ENCODE assay signal across 17 cellular contexts in genomic region chr19:29529646-29530548, GRCh38. TPM values are rescaled to one million over a fixed set of nuclear protein-coding genes. Genes with fewer than 3 reads are reported as not detected.
DNase-seq lines count a peak whose midpoint lies in the region; ATAC-seq, FAIRE-seq and TF ChIP-seq lines count a peak whose summit lies in the region.
"Had no signal": no experiment of that assay in that cellular context is flagged by ENCODE, and none has a peak within 500 bp of the region (broad histone marks: within the 10 kb centered on the region; RNA-seq: fewer than 3 reads in every experiment).

No MANE protein-coding gene starts in this region.

- H3K4me1 Mint-ChIP-seq in CD8-positive, alpha-beta T cell (ENCODE audit: low read depth) = peaks cover 22% of the 10 kb centered on the region
- peaks cover 19% of the 10 kb centered on the region for H3K4me1 Mint-ChIP-seq in GM23338
- peaks cover 23% of the 10 kb centered on the region for H3K4me1 Mint-ChIP-seq in nephron progenitor cell

- no peak for FAIRE-seq in H54 (lab: Jason Lieb, UNC)

- no peak for TF ChIP-seq POLR2A in H54 (IDR thresholded peaks at IDR 0.05; ENCODE audit: low read depth, low read length)

- H3K79me2 ChIP-seq in GM23338 (replicated peaks; ENCODE audit: insufficient read depth) = no peaks in the 10 kb centered on the region

- H3K4me3 ChIP-seq in CD8-positive, alpha-beta T cell (ENCODE audit: low read depth, low read length) = no peak overlapping the region
- H3K4me3 ChIP-seq in GM23338 (peak overlapping the region; percentile 84), coronary artery (peak overlapping the region; percentile 49)
- H3K4me3 ChIP-seq: ovary, SJSA1 had no signal

- no peak overlapping the region for H3K27ac Mint-ChIP-seq in CD8-positive, alpha-beta T cell
- H3K27ac Mint-ChIP-seq in GM23338 = no peak overlapping the region
- no peak overlapping the region for H3K27ac Mint-ChIP-seq in nephron progenitor cell
- H3K27ac Mint-ChIP-seq: activated naive CD4-positive, alpha-beta T cell treated with anti-CD3 and anti-CD28 coated beads, Interleukin-2, amount 50 U/mL, for 24 hours had no signal

- intact Hi-C loops in CD8-positive, alpha-beta T cell (cut with DNase I, micrococcal nuclease) = no loop called here

- H3K9me3 Mint-ChIP-seq in CD8-positive, alpha-beta T cell = no peaks in the 10 kb centered on the region
- H3K9me3 Mint-ChIP-seq in GM23338 (peaks cover 4% of the 10 kb centered on the region; the same call in 2 of the 3 replicates), nephron progenitor cell (peaks cover 4% of the 10 kb centered on the region)
- H3K9me3 Mint-ChIP-seq: activated naive CD4-positive, alpha-beta T cell treated with anti-CD3 and anti-CD28 coated beads, Interleukin-2, amount 50 U/mL, for 24 hours had no signal

- peaks cover 10% of the 10 kb centered on the region for H3K27me3 ChIP-seq in CD8-positive, alpha-beta T cell (ENCODE audit: insufficient read depth, low read length)
- H3K27me3 ChIP-seq in GM23338 (ENCODE audit: insufficient read depth) = peaks cover 69% of the 10 kb centered on the region
- H3K27me3 ChIP-seq: ovary had no signal

- H3K4me2 ChIP-seq in GM23338 = peak overlapping the region; percentile 93

- no peaks in the 10 kb centered on the region for H3K36me3 Mint-ChIP-seq in CD8-positive, alpha-beta T cell
- no peaks in the 10 kb centered on the region; the same call in 2 of the 3 replicates for H3K36me3 Mint-ChIP-seq in GM23338 (ENCODE audit: low read depth)
- H3K36me3 Mint-ChIP-seq in nephron progenitor cell (ENCODE audit: low read depth) = peaks cover 25% of the 10 kb centered on the region

- H3F3A ChIP-seq in GM23338 (replicated peaks; ENCODE audit: low read depth) = peaks cover 3% of the 10 kb centered on the region; the same call in 1 of the 2 replicates

- peaks cover 18% of the 10 kb centered on the region for H3K4me1 ChIP-seq in CD8-positive, alpha-beta T cell (ENCODE audit: insufficient read depth, low read length)
- peaks cover 7% of the 10 kb centered on the region for H3K4me1 ChIP-seq in GM23338 (ENCODE audit: insufficient read depth)
- H3K4me1 ChIP-seq: Caco-2, SJSA1 had no signal

- TF ChIP-seq CTCF in CD8-positive, alpha-beta T cell (IDR thresholded peaks at IDR 0.05) = no peak
- peak in 1 of 2 experiments; percentile 29; a peak in 1 of 4 replicates for TF ChIP-seq CTCF in GM23338 (conservative IDR thresholded peaks at IDR 0.05; ENCODE audit: low read depth in 2 of 2)
- TF ChIP-seq CTCF in coronary artery (IDR thresholded peaks at IDR 0.05) = no peak
- no peak for TF ChIP-seq CTCF in nephron progenitor cell (IDR thresholded peaks at IDR 0.05)

- H2AFZ ChIP-seq in GM23338 = peak overlapping the region; percentile 97

- H3K4me3 Mint-ChIP-seq in CD8-positive, alpha-beta T cell = peak overlapping the region; percentile 66
- H3K4me3 Mint-ChIP-seq in GM23338 (peak overlapping the region; percentile 74), nephron progenitor cell (peak overlapping the region; percentile 84)

- ATAC-seq in CD8-positive, alpha-beta T cell = no peak
- ATAC-seq in GM23338 (peak; percentile 26), GM21529 (IDR thresholded peaks at IDR 0.05; ENCODE audit: unreplicated experiment) (no peak)
- ATAC-seq: left colon had no signal

- CTCF ChIA-PET in CD8-positive, alpha-beta T cell (lab: Charles Lee) = no interaction called here

- DNase-seq in CD8-positive, alpha-beta T cell = no peak
- DNase-seq in GM23338 (ENCODE audit: low spot score) (peak; percentile 81), coronary artery (ENCODE audit: low spot score) (no peak), nephron progenitor cell (peak; percentile 69), kidney tubule cell (ENCODE audit: low spot score) (no peak), H54 (ENCODE audit: insufficient read length, low spot score) (no peak)
- DNase-seq: Caco-2; foreskin melanocyte; GOT3; left colon; NCI-H1436 treated with DMSO at 0.1 percent for 48 hours; stimulated activated CD4-positive, alpha-beta T cell treated with anti-CD3 and anti-CD28 coated beads, Interleukin-4, amount 100 ng/mL, for 24 hours had no signal

- peaks cover 44% of the 10 kb centered on the region for H3K27me3 Mint-ChIP-seq in CD8-positive, alpha-beta T cell (ENCODE audit: low read depth)
- H3K27me3 Mint-ChIP-seq in GM23338 (ENCODE audit: insufficient read depth, low read depth, poor library complexity) (peaks cover 56% of the 10 kb centered on the region), nephron progenitor cell (ENCODE audit: low read depth, poor library complexity) (peaks cover 84% of the 10 kb centered on the region)

- no peaks in the 10 kb centered on the region for H3K9me3 ChIP-seq in CD8-positive, alpha-beta T cell (ENCODE audit: low read length)
- H3K9me3 ChIP-seq: ovary had no signal

- no peaks in the 10 kb centered on the region; the same call in 1 of the 2 replicates for H4K20me1 ChIP-seq in GM23338 (replicated peaks; ENCODE audit: insufficient read depth)

- H3K9me2 ChIP-seq in GM23338 (ENCODE audit: insufficient read depth) = no peaks in the 10 kb centered on the region

- no peaks in the 10 kb centered on the region for H3K36me3 ChIP-seq in CD8-positive, alpha-beta T cell (ENCODE audit: insufficient read depth, low read length)
- no peaks in the 10 kb centered on the region for H3K36me3 ChIP-seq in GM23338 (ENCODE audit: insufficient read depth)
- H3K36me3 ChIP-seq: ovary, SJSA1 had no signal

- H3K27ac ChIP-seq in CD8-positive, alpha-beta T cell (ENCODE audit: low read depth, low read length) = no peak overlapping the region
- H3K27ac ChIP-seq in GM23338 (ENCODE audit: low read depth) = no peak overlapping the region
- H3K27ac ChIP-seq in coronary artery = no peak overlapping the region
- H3K27ac ChIP-seq: ovary, SJSA1 had no signal

- POLR2A ChIA-PET in CD8-positive, alpha-beta T cell (lab: Charles Lee) = no interaction called here

TF ChIP-seq in GM23338, 12 proteins besides CTCF, POLR2A, EP300 and RAD21:
- TF ChIP-seq ZNF114 (CRISPR knock-in tag; IDR thresholded peaks at IDR 0.05) = no peak
- TF ChIP-seq ZNF331 (CRISPR knock-in tag; IDR thresholded peaks at IDR 0.05; ENCODE audit: low read depth) = no peak
- peak; percentile 3 for TF ChIP-seq EZH2 (IDR thresholded peaks at IDR 0.05; ENCODE audit: low read depth, unreplicated experiment)
- TF ChIP-seq, protein P1, sequence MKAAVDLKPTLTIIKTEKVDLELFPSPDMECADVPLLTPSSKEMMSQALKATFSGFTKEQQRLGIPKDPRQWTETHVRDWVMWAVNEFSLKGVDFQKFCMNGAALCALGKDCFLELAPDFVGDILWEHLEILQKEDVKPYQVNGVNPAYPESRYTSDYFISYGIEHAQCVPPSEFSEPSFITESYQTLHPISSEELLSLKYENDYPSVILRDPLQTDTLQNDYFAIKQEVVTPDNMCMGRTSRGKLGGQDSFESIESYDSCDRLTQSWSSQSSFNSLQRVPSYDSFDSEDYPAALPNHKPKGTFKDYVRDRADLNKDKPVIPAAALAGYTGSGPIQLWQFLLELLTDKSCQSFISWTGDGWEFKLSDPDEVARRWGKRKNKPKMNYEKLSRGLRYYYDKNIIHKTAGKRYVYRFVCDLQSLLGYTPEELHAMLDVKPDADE (IDR thresholded peaks at IDR 0.05) = no peak
- no peak for TF ChIP-seq CREB1 (CRISPR knock-in tag; IDR thresholded peaks at IDR 0.05; ENCODE audit: low read depth)

RNA-seq across cellular contexts. Expression of gene VSTM2B, which starts 4.1 kb away (rescaled TPM):
- not detected for total RNA-seq in CD8-positive, alpha-beta T cell
- total RNA-seq in GM23338 (2014; rRNA removed; shearing (Covaris generic)) = 0.54 and 1.8 TPM in 2 replicates
- polyA plus RNA-seq in GM23338 (2016; fragmentation: Nextera tagmentation; extraction: Ambion mirVana) = 1.2 and 1.8 TPM in 2 replicates
- total RNA-seq: Caco-2, dermis microvascular lymphatic vessel endothelial cell, left colon, SJSA1 had no signal
- polyA plus RNA-seq: ovary had no signal

Comparison
In these comparisons a context has a peak if more than half of its experiments do, and no peak if none do; other contexts are left out.
1. DNase-seq: peak in GM23338 (single experiment) and nephron progenitor cell (single experiment); none in CD8-positive, alpha-beta T cell (0 of 7), coronary artery (single experiment), kidney tubule cell (single experiment) and H54 (single experiment).
2. Peak in every context shown above with its lines, with median percentiles within 50 percentile points of each other: H3K4me3 Mint-ChIP-seq.